Comparison of ENCODE assay signal across 1 cellular context in the genomic region with DNA sequence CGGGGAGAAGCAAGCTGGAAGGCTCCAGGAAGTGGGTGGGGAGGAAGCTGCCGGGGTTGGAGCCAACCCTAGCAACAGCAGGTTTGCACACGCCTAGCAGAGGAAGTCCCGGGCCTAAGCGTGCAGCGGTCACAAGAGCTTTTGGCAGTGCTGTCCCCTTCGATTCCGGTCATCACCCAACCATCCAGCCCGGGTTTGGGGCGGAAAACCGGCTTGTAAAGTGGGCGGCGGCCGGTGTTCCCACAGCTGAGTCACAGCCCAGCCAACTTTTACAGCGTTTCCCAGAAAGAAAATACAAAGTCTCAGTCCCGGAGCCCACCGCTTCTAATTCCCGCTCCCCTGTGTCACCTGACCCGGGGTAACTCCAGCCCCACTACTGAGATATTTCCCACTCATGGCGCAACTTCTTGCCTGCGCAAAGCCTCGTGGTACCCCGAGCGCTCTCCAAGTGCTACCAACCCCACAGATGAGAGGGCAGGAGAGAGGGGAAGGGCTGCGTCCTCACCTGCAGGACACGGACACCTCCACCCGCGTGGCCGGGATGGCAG.
TF ChIP-seq lines count a peak whose summit lies in the region.

No MANE protein-coding gene starts in this region.

TF ChIP-seq in HepG2, 621 proteins besides CTCF, POLR2A, EP300 and RAD21 (continued from another document):
- TF ChIP-seq LCORL (IDR thresholded peaks at IDR 0.05): no peak
- TF ChIP-seq LCORL (CRISPR knock-in tag; IDR thresholded peaks at IDR 0.05): peak; percentile 61
- no peak for TF ChIP-seq SNAI1 (CRISPR knock-in tag; IDR thresholded peaks at IDR 0.05; ENCODE audit: borderline replicate concordance)
- TF ChIP-seq, protein P1, sequence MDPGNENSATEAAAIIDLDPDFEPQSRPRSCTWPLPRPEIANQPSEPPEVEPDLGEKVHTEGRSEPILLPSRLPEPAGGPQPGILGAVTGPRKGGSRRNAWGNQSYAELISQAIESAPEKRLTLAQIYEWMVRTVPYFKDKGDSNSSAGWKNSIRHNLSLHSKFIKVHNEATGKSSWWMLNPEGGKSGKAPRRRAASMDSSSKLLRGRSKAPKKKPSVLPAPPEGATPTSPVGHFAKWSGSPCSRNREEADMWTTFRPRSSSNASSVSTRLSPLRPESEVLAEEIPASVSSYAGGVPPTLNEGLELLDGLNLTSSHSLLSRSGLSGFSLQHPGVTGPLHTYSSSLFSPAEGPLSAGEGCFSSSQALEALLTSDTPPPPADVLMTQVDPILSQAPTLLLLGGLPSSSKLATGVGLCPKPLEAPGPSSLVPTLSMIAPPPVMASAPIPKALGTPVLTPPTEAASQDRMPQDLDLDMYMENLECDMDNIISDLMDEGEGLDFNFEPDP (CRISPR knock-in tag; conservative IDR thresholded peaks at IDR 0.05): 0 out of 2 replicates have a peak, but pooled peaks have one; percentile 39
- TF ChIP-seq, protein P2, sequence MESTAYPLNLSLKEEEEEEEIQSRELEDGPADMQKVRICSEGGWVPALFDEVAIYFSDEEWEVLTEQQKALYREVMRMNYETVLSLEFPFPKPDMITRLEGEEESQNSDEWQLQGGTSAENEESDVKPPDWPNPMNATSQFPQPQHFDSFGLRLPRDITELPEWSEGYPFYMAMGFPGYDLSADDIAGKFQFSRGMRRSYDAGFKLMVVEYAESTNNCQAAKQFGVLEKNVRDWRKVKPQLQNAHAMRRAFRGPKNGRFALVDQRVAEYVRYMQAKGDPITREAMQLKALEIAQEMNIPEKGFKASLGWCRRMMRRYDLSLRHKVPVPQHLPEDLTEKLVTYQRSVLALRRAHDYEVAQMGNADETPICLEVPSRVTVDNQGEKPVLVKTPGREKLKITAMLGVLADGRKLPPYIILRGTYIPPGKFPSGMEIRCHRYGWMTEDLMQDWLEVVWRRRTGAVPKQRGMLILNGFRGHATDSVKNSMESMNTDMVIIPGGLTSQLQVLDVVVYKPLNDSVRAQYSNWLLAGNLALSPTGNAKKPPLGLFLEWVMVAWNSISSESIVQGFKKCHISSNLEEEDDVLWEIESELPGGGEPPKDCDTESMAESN (CRISPR knock-in tag; conservative IDR thresholded peaks at IDR 0.05): no peak
- TF ChIP-seq, protein P3, sequence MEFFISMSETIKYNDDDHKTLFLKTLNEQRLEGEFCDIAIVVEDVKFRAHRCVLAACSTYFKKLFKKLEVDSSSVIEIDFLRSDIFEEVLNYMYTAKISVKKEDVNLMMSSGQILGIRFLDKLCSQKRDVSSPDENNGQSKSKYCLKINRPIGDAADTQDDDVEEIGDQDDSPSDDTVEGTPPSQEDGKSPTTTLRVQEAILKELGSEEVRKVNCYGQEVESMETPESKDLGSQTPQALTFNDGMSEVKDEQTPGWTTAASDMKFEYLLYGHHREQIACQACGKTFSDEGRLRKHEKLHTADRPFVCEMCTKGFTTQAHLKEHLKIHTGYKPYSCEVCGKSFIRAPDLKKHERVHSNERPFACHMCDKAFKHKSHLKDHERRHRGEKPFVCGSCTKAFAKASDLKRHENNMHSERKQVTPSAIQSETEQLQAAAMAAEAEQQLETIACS (CRISPR knock-in tag; IDR thresholded peaks at IDR 0.05): no peak
- TF ChIP-seq, protein P4, sequence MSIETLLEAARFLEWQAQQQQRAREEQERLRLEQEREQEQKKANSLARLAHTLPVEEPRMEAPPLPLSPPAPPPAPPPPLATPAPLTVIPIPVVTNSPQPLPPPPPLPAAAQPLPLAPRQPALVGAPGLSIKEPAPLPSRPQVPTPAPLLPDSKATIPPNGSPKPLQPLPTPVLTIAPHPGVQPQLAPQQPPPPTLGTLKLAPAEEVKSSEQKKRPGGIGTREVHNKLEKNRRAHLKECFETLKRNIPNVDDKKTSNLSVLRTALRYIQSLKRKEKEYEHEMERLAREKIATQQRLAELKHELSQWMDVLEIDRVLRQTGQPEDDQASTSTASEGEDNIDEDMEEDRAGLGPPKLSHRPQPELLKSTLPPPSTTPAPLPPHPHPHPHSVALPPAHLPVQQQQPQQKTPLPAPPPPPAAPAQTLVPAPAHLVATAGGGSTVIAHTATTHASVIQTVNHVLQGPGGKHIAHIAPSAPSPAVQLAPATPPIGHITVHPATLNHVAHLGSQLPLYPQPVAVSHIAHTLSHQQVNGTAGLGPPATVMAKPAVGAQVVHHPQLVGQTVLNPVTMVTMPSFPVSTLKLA (IDR thresholded peaks at IDR 0.05): no peak
- no peak for TF ChIP-seq PHB2 (IDR thresholded peaks at IDR 0.05; ENCODE audit: partially characterized antibody)
- no peak for TF ChIP-seq ZNF33B (CRISPR knock-in tag; IDR thresholded peaks at IDR 0.05)
- no peak for TF ChIP-seq MXI1 (IDR thresholded peaks at IDR 0.05; ENCODE audit: borderline replicate concordance, low read depth, low read length)
- no peak for TF ChIP-seq TRIM24 (CRISPR knock-in tag; IDR thresholded peaks at IDR 0.05)
- TF ChIP-seq ZNF773 (CRISPR knock-in tag; IDR thresholded peaks at IDR 0.05; ENCODE audit: borderline replicate concordance): no peak
- TF ChIP-seq, protein P5, sequence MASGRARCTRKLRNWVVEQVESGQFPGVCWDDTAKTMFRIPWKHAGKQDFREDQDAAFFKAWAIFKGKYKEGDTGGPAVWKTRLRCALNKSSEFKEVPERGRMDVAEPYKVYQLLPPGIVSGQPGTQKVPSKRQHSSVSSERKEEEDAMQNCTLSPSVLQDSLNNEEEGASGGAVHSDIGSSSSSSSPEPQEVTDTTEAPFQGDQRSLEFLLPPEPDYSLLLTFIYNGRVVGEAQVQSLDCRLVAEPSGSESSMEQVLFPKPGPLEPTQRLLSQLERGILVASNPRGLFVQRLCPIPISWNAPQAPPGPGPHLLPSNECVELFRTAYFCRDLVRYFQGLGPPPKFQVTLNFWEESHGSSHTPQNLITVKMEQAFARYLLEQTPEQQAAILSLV (CRISPR knock-in tag; IDR thresholded peaks at IDR 0.05; ENCODE audit: borderline replicate concordance): no peak
TF ChIP-seq in HepG2: peak in this region for 37.
